Comparison of ENCODE assay signal across 2 cellular contexts in the genomic region with DNA sequence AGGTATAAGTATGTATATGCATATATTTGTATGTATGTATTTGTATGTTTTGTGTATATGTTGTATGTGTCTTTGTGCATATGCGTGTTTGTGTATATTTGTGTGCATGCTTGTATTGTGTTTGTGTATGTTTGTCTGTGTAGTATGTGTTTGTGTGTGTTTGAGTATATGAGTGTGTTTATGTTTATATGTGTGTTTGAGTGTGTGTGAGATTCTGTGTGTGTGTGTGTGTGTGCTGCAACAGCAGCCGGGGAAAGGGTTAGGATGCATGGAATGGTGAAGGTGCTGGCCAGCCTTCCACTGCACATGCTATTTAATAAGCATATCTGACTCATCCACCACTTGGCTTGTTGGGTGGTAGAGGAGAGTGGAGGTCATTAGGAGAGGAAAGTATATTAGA.
A peak's percentile ranks its signal among the peaks of the same experiment; 100 is the strongest.
TF ChIP-seq lines count a peak whose summit lies in the region.

No MANE protein-coding gene starts in this region.

TF ChIP-seq in HCT116, 20 proteins besides CTCF, POLR2A, EP300 and RAD21:
- no peak for TF ChIP-seq JUND (IDR thresholded peaks at IDR 0.05)
- TF ChIP-seq EGR1 (IDR thresholded peaks at IDR 0.05; ENCODE audit: low read depth), result no peak
- no peak for TF ChIP-seq TCF7L2 (IDR thresholded peaks at IDR 0.05; ENCODE audit: borderline replicate concordance, extremely low read depth, insufficient read depth, insufficient read length)
TF ChIP-seq in HCT116: peak in this region for 0.

TF ChIP-seq in HepG2, 621 proteins besides CTCF, POLR2A, EP300 and RAD21:
- TF ChIP-seq RFXANK (CRISPR knock-in tag; IDR thresholded peaks at IDR 0.05), result no peak
- TF ChIP-seq, protein P1, sequence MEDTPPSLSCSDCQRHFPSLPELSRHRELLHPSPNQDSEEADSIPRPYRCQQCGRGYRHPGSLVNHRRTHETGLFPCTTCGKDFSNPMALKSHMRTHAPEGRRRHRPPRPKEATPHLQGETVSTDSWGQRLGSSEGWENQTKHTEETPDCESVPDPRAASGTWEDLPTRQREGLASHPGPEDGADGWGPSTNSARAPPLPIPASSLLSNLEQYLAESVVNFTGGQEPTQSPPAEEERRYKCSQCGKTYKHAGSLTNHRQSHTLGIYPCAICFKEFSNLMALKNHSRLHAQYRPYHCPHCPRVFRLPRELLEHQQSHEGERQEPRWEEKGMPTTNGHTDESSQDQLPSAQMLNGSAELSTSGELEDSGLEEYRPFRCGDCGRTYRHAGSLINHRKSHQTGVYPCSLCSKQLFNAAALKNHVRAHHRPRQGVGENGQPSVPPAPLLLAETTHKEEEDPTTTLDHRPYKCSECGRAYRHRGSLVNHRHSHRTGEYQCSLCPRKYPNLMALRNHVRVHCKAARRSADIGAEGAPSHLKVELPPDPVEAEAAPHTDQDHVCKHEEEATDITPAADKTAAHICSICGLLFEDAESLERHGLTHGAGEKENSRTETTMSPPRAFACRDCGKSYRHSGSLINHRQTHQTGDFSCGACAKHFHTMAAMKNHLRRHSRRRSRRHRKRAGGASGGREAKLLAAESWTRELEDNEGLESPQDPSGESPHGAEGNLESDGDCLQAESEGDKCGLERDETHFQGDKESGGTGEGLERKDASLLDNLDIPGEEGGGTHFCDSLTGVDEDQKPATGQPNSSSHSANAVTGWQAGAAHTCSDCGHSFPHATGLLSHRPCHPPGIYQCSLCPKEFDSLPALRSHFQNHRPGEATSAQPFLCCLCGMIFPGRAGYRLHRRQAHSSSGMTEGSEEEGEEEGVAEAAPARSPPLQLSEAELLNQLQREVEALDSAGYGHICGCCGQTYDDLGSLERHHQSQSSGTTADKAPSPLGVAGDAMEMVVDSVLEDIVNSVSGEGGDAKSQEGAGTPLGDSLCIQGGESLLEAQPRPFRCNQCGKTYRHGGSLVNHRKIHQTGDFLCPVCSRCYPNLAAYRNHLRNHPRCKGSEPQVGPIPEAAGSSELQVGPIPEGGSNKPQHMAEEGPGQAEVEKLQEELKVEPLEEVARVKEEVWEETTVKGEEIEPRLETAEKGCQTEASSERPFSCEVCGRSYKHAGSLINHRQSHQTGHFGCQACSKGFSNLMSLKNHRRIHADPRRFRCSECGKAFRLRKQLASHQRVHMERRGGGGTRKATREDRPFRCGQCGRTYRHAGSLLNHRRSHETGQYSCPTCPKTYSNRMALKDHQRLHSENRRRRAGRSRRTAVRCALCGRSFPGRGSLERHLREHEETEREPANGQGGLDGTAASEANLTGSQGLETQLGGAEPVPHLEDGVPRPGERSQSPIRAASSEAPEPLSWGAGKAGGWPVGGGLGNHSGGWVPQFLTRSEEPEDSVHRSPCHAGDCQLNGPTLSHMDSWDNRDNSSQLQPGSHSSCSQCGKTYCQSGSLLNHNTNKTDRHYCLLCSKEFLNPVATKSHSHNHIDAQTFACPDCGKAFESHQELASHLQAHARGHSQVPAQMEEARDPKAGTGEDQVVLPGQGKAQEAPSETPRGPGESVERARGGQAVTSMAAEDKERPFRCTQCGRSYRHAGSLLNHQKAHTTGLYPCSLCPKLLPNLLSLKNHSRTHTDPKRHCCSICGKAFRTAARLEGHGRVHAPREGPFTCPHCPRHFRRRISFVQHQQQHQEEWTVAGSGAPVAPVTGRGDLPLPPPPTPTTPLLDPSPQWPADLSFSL (CRISPR knock-in tag; IDR thresholded peaks at IDR 0.05), result 0 out of 2 replicates have a peak, but pooled peaks have one; percentile 28
